ENCODE assay signal across 8 cellular contexts in the genomic region with DNA sequence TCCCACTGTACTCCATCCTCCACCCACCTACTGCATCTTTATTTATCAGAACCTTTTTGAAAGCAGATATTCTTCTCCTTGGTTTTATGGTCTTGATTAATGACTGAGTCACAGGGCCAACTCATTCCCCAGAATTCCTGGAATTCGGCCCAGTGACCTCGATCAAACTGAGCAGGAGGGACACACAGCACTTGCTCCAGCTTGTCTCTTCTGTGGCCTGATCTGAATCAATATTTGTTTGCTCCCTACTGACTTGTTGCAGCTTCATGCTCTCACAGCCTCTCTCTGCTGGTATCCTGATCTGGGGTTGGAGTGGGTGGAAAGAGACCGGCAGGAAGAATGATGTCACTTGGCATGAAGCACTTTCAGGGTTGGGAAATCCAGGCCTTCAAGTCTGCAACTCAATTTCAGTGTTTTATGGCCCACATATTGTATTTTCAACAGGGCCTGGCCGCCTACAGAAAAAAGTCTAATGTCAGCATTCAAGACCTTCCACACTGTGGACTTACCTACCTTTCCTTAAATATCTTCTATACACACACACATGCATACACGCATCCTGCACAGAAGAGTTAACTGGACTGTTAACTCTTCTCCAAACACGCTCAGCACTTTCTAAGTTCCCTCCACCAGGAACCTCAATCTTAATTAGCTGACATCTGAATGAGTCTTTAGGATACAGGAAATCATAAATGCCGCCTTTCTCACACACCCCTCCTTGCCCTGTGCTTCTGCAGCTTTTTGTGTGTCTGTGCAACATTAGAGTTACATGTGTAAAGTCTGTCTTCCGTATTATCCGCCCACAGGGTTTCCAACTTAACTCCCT. TPM values are rescaled to one million over a fixed set of nuclear protein-coding genes. Genes with fewer than 3 reads are reported as not detected.
DNase-seq lines count a peak whose midpoint lies in the region; ATAC-seq and TF ChIP-seq lines count a peak whose summit lies in the region.

No MANE protein-coding gene starts in this region.

- peaks cover 96% of the 10 kb centered on the region for H3K79me2 ChIP-seq in GM23248 (ENCODE audit: insufficient read depth)

- no peaks in the 10 kb centered on the region for H3K9me3 Mint-ChIP-seq in endothelial cell (ENCODE audit: unreplicated experiment)
- no peaks in the 10 kb centered on the region for H3K9me3 Mint-ChIP-seq in natural killer cell treated with Interleukin-12 subunit alpha and Interleukin-12 subunit beta and Interleukin-15 and Interleukin-18, amount 100 ng/mL, for 72 hours

- H3K36me3 ChIP-seq in A673 (ENCODE audit: insufficient read depth, low read length, poor library complexity, severe bottlenecking) (peaks cover 20% of the 10 kb centered on the region), GM23248 (ENCODE audit: low read depth) (peaks cover 54% of the 10 kb centered on the region), Panc1 (ENCODE audit: control insufficient read depth, insufficient read depth, low read length) (peaks cover 37% of the 10 kb centered on the region)

- DNase-seq in A673 (ENCODE audit: low spot score) = peak; percentile 93
- peak; percentile 95 for DNase-seq in GM23248
- DNase-seq in Panc1 (ENCODE audit: low read depth, low spot score) = peak; percentile 99
- DNase-seq in endothelial cell (ENCODE audit: low spot score) = no peak
- DNase-seq in natural killer cell treated with Interleukin-12 subunit alpha and Interleukin-12 subunit beta and Interleukin-15 and Interleukin-18, amount 100 ng/mL, for 72 hours (ENCODE audit: low spot score) = no peak
- DNase-seq in NAMALWA (ENCODE audit: low spot score) = no peak

- CTCF ChIA-PET in A673 (lab: Charles Lee) = interaction anchor here (0.6 kb wide), 1 partner anchor 85 kb away, joined by 6 read pairs; no protein-coding TSS in a partner anchor
- CTCF ChIA-PET in Panc1 (lab: Charles Lee) = no interaction called here

- H3K4me1 ChIP-seq in A673 (ENCODE audit: insufficient read depth, low read length, poor library complexity, severe bottlenecking) (peaks cover 78% of the 10 kb centered on the region), GM23248 (ENCODE audit: insufficient read depth) (peaks cover 52% of the 10 kb centered on the region), Panc1 (ENCODE audit: control insufficient read depth, insufficient read depth, low read length) (peaks cover 73% of the 10 kb centered on the region)

- H3K9ac ChIP-seq in GM23248 = peak overlapping the region; percentile 99

- 2% methylated on average over 9 of the region's 9 CpGs for WGBS in GM23248 (ENCODE audit: low coverage in 1 of 2, low lambda C conversion rate in 2 of 2, missing lambda C conversion rate in 2 of 2), 2 experiments

- H3K4me1 Mint-ChIP-seq in endothelial cell (ENCODE audit: unreplicated experiment) = peaks cover 48% of the 10 kb centered on the region
- H3K4me1 Mint-ChIP-seq in natural killer cell treated with Interleukin-12 subunit alpha and Interleukin-12 subunit beta and Interleukin-15 and Interleukin-18, amount 100 ng/mL, for 72 hours (ENCODE audit: low read depth in 2 of 2) = peaks cover 56 to 73% of the 10 kb centered on the region in 2 donors

- H3K9me2 ChIP-seq in GM23248 (ENCODE audit: insufficient read depth) = no peaks in the 10 kb centered on the region

- in situ Hi-C loops in GM23248 (cut with MboI) = no loop called here
- in situ Hi-C loops in Panc1 (cut with HindIII; ENCODE audit: low pct_unique_long_range_greater_than_20kb, low sequenced_read_pairs) = no loop called here

- peaks cover 16% of the 10 kb centered on the region for H4K20me1 ChIP-seq in GM23248 (ENCODE audit: insufficient read depth)

- intact Hi-C loops in A673 (cut with micrococcal nuclease; ENCODE audit: unreplicated experiment) = no loop called here
- intact Hi-C loops in Panc1 (cut with micrococcal nuclease; ENCODE audit: unreplicated experiment) = no loop called here

- TF ChIP-seq CTCF in A673 (conservative IDR thresholded peaks at IDR 0.05; ENCODE audit: low read depth, low read length) (no peak), Panc1 (IDR thresholded peaks at IDR 0.05) (no peak), endothelial cell (IDR thresholded peaks at IDR 0.05; ENCODE audit: unreplicated experiment) (no peak)

- H3F3A ChIP-seq in GM23248 (ENCODE audit: insufficient read depth) = peaks cover 86% of the 10 kb centered on the region

- H3K9me3 ChIP-seq in A673 (ENCODE audit: low read depth, low read length, poor library complexity, severe bottlenecking) (no peaks in the 10 kb centered on the region), GM23248 (ENCODE audit: low read depth) (no peaks in the 10 kb centered on the region), Panc1 (ENCODE audit: control insufficient read depth, insufficient read depth, low read depth, low read length) (no peaks in the 10 kb centered on the region)

- peak overlapping the region; percentile 100 for H3K4me2 ChIP-seq in GM23248 (ENCODE audit: unreplicated experiment)

- ATAC-seq in Panc1 = peak; percentile 72
- ATAC-seq in natural killer cell treated with Interleukin-12 subunit alpha and Interleukin-12 subunit beta and Interleukin-15 and Interleukin-18, amount 100 ng/mL, for 72 hours = no peak
- ATAC-seq in GM21390 (IDR thresholded peaks at IDR 0.05; ENCODE audit: unreplicated experiment) = no peak
- no peak for ATAC-seq in HG03521 (IDR thresholded peaks at IDR 0.05; ENCODE audit: unreplicated experiment)

- H3K27me3 Mint-ChIP-seq in endothelial cell (ENCODE audit: unreplicated experiment) = peaks cover 5% of the 10 kb centered on the region
- no peaks in the 10 kb centered on the region for H3K27me3 Mint-ChIP-seq in natural killer cell treated with Interleukin-12 subunit alpha and Interleukin-12 subunit beta and Interleukin-15 and Interleukin-18, amount 100 ng/mL, for 72 hours

- POLR2A ChIA-PET in A673 (lab: Charles Lee; ENCODE audit: low non-redundant PET) (interaction anchor here (1.1 kb wide), 1 partner anchor 18 kb away, joined by 3 read pairs; no protein-coding TSS in a partner anchor), Panc1 (lab: Charles Lee) (interaction anchor here (0.6 to 2.1 kb wide), 13 partner anchors 10 to 1537 kb away, joined by 3 to 10 read pairs (median 4); no protein-coding TSS in a partner anchor)

- BruUV-seq in A673 (replicated peaks; lab: Mats Ljungman, UMichigan) = no TSS peak
- BruUV-seq in Panc1 (replicated peaks; lab: Mats Ljungman, UMichigan) = TSS peak; percentile 79

- peak overlapping the region; percentile 27 for H3K4me3 Mint-ChIP-seq in endothelial cell (ENCODE audit: unreplicated experiment)
- peak overlapping the region; percentile 52 for H3K4me3 Mint-ChIP-seq in natural killer cell treated with Interleukin-12 subunit alpha and Interleukin-12 subunit beta and Interleukin-15 and Interleukin-18, amount 100 ng/mL, for 72 hours

- peaks cover 4% of the 10 kb centered on the region for H3K36me3 Mint-ChIP-seq in endothelial cell (ENCODE audit: low read depth, unreplicated experiment)
- H3K36me3 Mint-ChIP-seq in natural killer cell treated with Interleukin-12 subunit alpha and Interleukin-12 subunit beta and Interleukin-15 and Interleukin-18, amount 100 ng/mL, for 72 hours = peaks cover 10% of the 10 kb centered on the region

- H3K27me3 ChIP-seq in A673 (replicated peaks; ENCODE audit: insufficient read depth, low read depth, low read length, poor library complexity) = no peaks in the 10 kb centered on the region
- H3K27me3 ChIP-seq in GM23248 (replicated peaks; ENCODE audit: insufficient read depth) = no peaks in the 10 kb centered on the region
- no peaks in the 10 kb centered on the region for H3K27me3 ChIP-seq in Panc1 (ENCODE audit: control insufficient read depth, insufficient read depth, low read length)

- peak overlapping the region; percentile 81 for H3K27ac Mint-ChIP-seq in endothelial cell (ENCODE audit: unreplicated experiment)
- H3K27ac Mint-ChIP-seq in natural killer cell treated with Interleukin-12 subunit alpha and Interleukin-12 subunit beta and Interleukin-15 and Interleukin-18, amount 100 ng/mL, for 72 hours = peak overlapping the region in 1 of 2 donors; percentile 11

- H2AFZ ChIP-seq in GM23248 = no peak overlapping the region

- H3K4me3 ChIP-seq in A673 (ENCODE audit: low read depth, low read length, poor library complexity, severe bottlenecking) (peak overlapping the region; percentile 17), GM23248 (peak overlapping the region; percentile 95), Panc1 (ENCODE audit: low read depth in 2 of 2, low read length in 2 of 2) (peak overlapping the region; percentile 88 to 93)

- peak overlapping the region; percentile 94 for H3K27ac ChIP-seq in A673 (ENCODE audit: low read depth, low read length, poor library complexity, severe bottlenecking)
- peak overlapping the region; percentile 100 for H3K27ac ChIP-seq in GM23248
- peak overlapping the region; percentile 100 for H3K27ac ChIP-seq in Panc1 (ENCODE audit: low read length)

RNA-seq across cellular contexts. Expression of a gene that starts 4.6 kb away (rescaled TPM):
- 880 and 1,038 TPM in 2 replicates for total RNA-seq in A673 (2021)
- 4,470 and 4,692 TPM in 2 replicates for total RNA-seq in GM23248 (2014; rRNA removed; shearing (Covaris generic))
- 6,052 and 6,251 TPM in 2 replicates for polyA plus RNA-seq in GM23248 (2016; fragmentation: Nextera tagmentation; extraction: Ambion mirVana)
- 1,903 TPM for total RNA-seq in Panc1 (2021; ENCODE audit: unreplicated experiment)
- 1,847 TPM for polyA plus RNA-seq in Panc1 (2012; ENCODE audit: insufficient read length)
- total RNA-seq in endothelial cell (ENCODE audit: unreplicated experiment) = 283 TPM
- 100 to 1,000 TPM in 1 of 2 donors, 10 to 100 TPM in 1; 95.1 to 137 TPM for total RNA-seq in natural killer cell treated with Interleukin-12 subunit alpha and Interleukin-12 subunit beta and Interleukin-15 and Interleukin-18, amount 100 ng/mL, for 72 hours

Comparison
In these comparisons a context has a peak if more than half of its experiments do, and no peak if none do; other contexts are left out.
1. DNase-seq: peak in A673 (single experiment), GM23248 (single experiment) and Panc1 (single experiment); none in endothelial cell (single experiment), natural killer cell treated with Interleukin-12 subunit alpha and Interleukin-12 subunit beta and Interleukin-15 and Interleukin-18, amount 100 ng/mL, for 72 hours (single experiment) and NAMALWA (single experiment).
2. H3K4me3 ChIP-seq: peak in every context shown above with its lines; median percentile 95 in GM23248; 90 in Panc1; 17 in A673.
3. Peak in every context shown above with its lines, with median percentiles within 50 percentile points of each other: H3K27ac ChIP-seq.